In genomic region chr4:48830706-48831531, GRCh38 we compare ENCODE assay signal across 8 cellular contexts. TPM values are rescaled to one million over a fixed set of nuclear protein-coding genes. Genes with fewer than 3 reads are reported as not detected.
DNase-seq lines count a peak whose midpoint lies in the region; ATAC-seq lines count a peak whose summit lies in the region.

TSS of gene OCIAD1 (plus strand) at chr4:48831088. CDS start at chr4:48832625, 1,537 bp downstream.

- peak within 1 kb of the TSS; percentile 97 for H3K4me3 Mint-ChIP-seq in dendritic cell treated with granulocyte-macrophage colony-stimulating factor and Interleukin-4, amounts not matched to agents 40 ng/mL and 50 ng/mL, for 4 days

- intact Hi-C loops in dendritic cell treated with granulocyte-macrophage colony-stimulating factor and Interleukin-4, amounts not matched to agents 40 ng/mL and 50 ng/mL, for 4 days (cut with micrococcal nuclease), result loop anchor here (1.0 to 2.0 kb wide), 2 partner anchors 51 to 490 kb away; partner anchors contain the start of genes FRYL and SLAIN2

- peaks cover 34% of the 10 kb centered on the region for H3K36me3 Mint-ChIP-seq in dendritic cell treated with granulocyte-macrophage colony-stimulating factor and Interleukin-4, amounts not matched to agents 40 ng/mL and 50 ng/mL, for 4 days (ENCODE audit: low read depth)

- no peaks in the 10 kb centered on the region for H3K4me1 Mint-ChIP-seq in dendritic cell treated with granulocyte-macrophage colony-stimulating factor and Interleukin-4, amounts not matched to agents 40 ng/mL and 50 ng/mL, for 4 days (ENCODE audit: low read depth)

- peak within 1 kb of the TSS; percentile 97 for H3K27ac Mint-ChIP-seq in dendritic cell treated with granulocyte-macrophage colony-stimulating factor and Interleukin-4, amounts not matched to agents 40 ng/mL and 50 ng/mL, for 4 days

- peaks cover 6% of the 10 kb centered on the region for H3K27me3 Mint-ChIP-seq in dendritic cell treated with granulocyte-macrophage colony-stimulating factor and Interleukin-4, amounts not matched to agents 40 ng/mL and 50 ng/mL, for 4 days

- ATAC-seq in GM19372 (IDR thresholded peaks at IDR 0.05; ENCODE audit: low read depth, unreplicated experiment) (peak; percentile 99), HG03558 (IDR thresholded peaks at IDR 0.05; ENCODE audit: extremely low read depth, unreplicated experiment) (peak; percentile 97), left lobe of liver (peak; percentile 98)

- DNase-seq in C1 segment of cervical spinal cord (lab: John Stamatoyannopoulos, UW), result peak; percentile 73 to 97 (median 96)
- DNase-seq in NCI-H748 treated with DMSO at 0.1 percent for 48 hours (lab: John Stamatoyannopoulos, UW), result peak; percentile 93
- DNase-seq in activated CD4-positive, alpha-beta T cell treated with anti-CD3 and anti-CD28 coated beads, Interleukin-2, amount 50 U/mL, for 24 hours (ENCODE audit: low read depth in 1 of 2, low spot score in 1 of 2), result peak; percentile 76 to 96
- DNase-seq in left lobe of liver (ENCODE audit: low spot score), result peak; percentile 99
- peak; percentile 92 for DNase-seq in stimulated activated CD4-positive, alpha-beta T cell treated with anti-CD3 and anti-CD28 coated beads, Interleukin-2, amount 100 ng/mL, for 4 hours (ENCODE audit: low read depth)

- H3K9me3 Mint-ChIP-seq in dendritic cell treated with granulocyte-macrophage colony-stimulating factor and Interleukin-4, amounts not matched to agents 40 ng/mL and 50 ng/mL, for 4 days, result no peaks in the 10 kb centered on the region

RNA-seq across cellular contexts. Expression of gene OCIAD1, which starts in this region (rescaled TPM):
- 86.8 TPM for total RNA-seq in left lobe of liver

Comparison
In these comparisons a context has a peak if more than half of its experiments do, and no peak if none do; other contexts are left out.
1. Peak in every context shown above with its lines: DNase-seq and ATAC-seq.